In the genomic region with DNA sequence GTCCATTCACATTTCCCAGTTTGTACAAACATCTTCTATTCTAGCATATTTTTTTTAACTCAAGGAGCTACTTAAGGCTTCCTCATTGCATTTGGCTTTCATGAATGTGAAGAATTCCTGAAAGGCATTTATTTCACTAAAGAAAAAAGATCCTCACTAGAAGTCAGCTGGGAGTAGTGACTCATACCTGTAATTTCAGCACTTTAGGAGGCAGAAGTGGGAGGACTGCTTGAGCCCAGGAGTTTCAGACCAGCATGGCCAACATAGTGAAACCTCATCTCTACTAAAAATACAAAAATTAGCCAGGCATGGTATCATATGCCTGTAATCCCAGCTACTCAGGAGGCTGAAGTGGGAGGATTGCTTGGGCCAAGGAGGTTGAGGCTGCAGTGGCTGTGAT, we compare ENCODE assay signal across 15 cellular contexts. TPM values are rescaled to one million over a fixed set of nuclear protein-coding genes. Genes with fewer than 3 reads are reported as not detected.
A peak's percentile ranks its signal among the peaks of the same experiment; 100 is the strongest.
DNase-seq lines count a peak whose midpoint lies in the region; ATAC-seq and TF ChIP-seq lines count a peak whose summit lies in the region.
"Had no signal": no experiment of that assay in that cellular context is flagged by ENCODE, and none has a peak within 500 bp of the region (broad histone marks: within the 10 kb centered on the region; RNA-seq: fewer than 3 reads in every experiment).

No MANE protein-coding gene starts in this region.

- H3K36me3 Mint-ChIP-seq in naive thymus-derived CD8-positive, alpha-beta T cell: peaks cover 0 to 10% (median 2%) of the 10 kb centered on the region in 3 donors

- intact Hi-C loops in lower leg skin (cut with DNase I; ENCODE audit: low total_unique reads) (no loop called here), sigmoid colon (cut with DNase I) (no loop called here)

- H3K4me1 Mint-ChIP-seq in naive thymus-derived CD8-positive, alpha-beta T cell: no peaks in the 10 kb centered on the region
- H3K4me1 Mint-ChIP-seq: activated naive CD4-positive, alpha-beta T cell treated with anti-CD3 and anti-CD28 coated beads, Interleukin-2, amount 50 U/mL, for 24 hours had no signal

- H3K9me3 ChIP-seq in sigmoid colon: peaks cover 0 to 3% (median 0%) of the 10 kb centered on the region in 4 donors
- H3K9me3 ChIP-seq: colonic mucosa had no signal

- no peaks in the 10 kb centered on the region for H3K4me1 ChIP-seq in sigmoid colon
- H3K4me1 ChIP-seq: colonic mucosa had no signal

- no peaks in the 10 kb centered on the region for H3K27me3 ChIP-seq in sigmoid colon
- H3K27me3 ChIP-seq: BLaER1, colonic mucosa had no signal

- H3K4me3 ChIP-seq in fibroblast of pulmonary artery (replicated peaks; ENCODE audit: low read depth, low read length) (no peak overlapping the region), lower leg skin (ENCODE audit: low read depth, poor library complexity, severe bottlenecking) (no peak overlapping the region), sigmoid colon (no peak overlapping the region)
- H3K4me3 ChIP-seq: BLaER1, colonic mucosa had no signal

- H3K9me3 Mint-ChIP-seq in naive thymus-derived CD8-positive, alpha-beta T cell: peaks cover 0 to 9% (median 0%) of the 10 kb centered on the region in 9 donors
- H3K9me3 Mint-ChIP-seq: activated naive CD4-positive, alpha-beta T cell treated with anti-CD3 and anti-CD28 coated beads, Interleukin-2, amount 50 U/mL, for 24 hours had no signal

- no peak overlapping the region for H3K27ac ChIP-seq in sigmoid colon
- H3K27ac ChIP-seq: BLaER1, colonic mucosa had no signal

- no peak for TF ChIP-seq CTCF in fibroblast of pulmonary artery (IDR thresholded peaks at IDR 0.05; ENCODE audit: low read length, missing control alignments)
- no peak for TF ChIP-seq CTCF in lower leg skin (IDR thresholded peaks at IDR 0.05)
- no peak for TF ChIP-seq CTCF in sigmoid colon (IDR thresholded peaks at IDR 0.05)

- DNase-seq in fibroblast of pulmonary artery (ENCODE audit: low read depth): peak; percentile 8
- no peak for DNase-seq in naive thymus-derived CD8-positive, alpha-beta T cell
- DNase-seq in lower leg skin (ENCODE audit: low spot score in 2 of 2): no peak
- no peak for DNase-seq in NOMO-1 treated with dmso at 0.1 percent for 144 hours (lab: John Stamatoyannopoulos, UW; ENCODE audit: unreplicated experiment)
- DNase-seq in sigmoid colon: no peak
- DNase-seq: activated CD4-positive, alpha-beta T cell treated with anti-CD3 and anti-CD28 coated beads, Interleukin-2, amount 50 U/mL, for 4 hours; colonic mucosa; Karpas-422; left ventricle myocardium superior; NCI-H2107 had no signal

- TF ChIP-seq EP300 in sigmoid colon (IDR thresholded peaks at IDR 0.05): no peak

- no peak overlapping the region for H3K4me3 Mint-ChIP-seq in naive thymus-derived CD8-positive, alpha-beta T cell
- H3K4me3 Mint-ChIP-seq: activated naive CD4-positive, alpha-beta T cell treated with anti-CD3 and anti-CD28 coated beads, Interleukin-2, amount 50 U/mL, for 24 hours had no signal

- ATAC-seq in GM18502 (IDR thresholded peaks at IDR 0.05; ENCODE audit: poor library complexity, unreplicated experiment) (peak; percentile 72), GM21529 (IDR thresholded peaks at IDR 0.05; ENCODE audit: unreplicated experiment) (peak; percentile 69), HG03095 (IDR thresholded peaks at IDR 0.05; ENCODE audit: unreplicated experiment) (peak; percentile 64)
- no peak for ATAC-seq in naive thymus-derived CD8-positive, alpha-beta T cell
- ATAC-seq: left ventricle myocardium superior had no signal

- H3K27ac Mint-ChIP-seq in naive thymus-derived CD8-positive, alpha-beta T cell: no peak overlapping the region
- H3K27ac Mint-ChIP-seq: activated naive CD4-positive, alpha-beta T cell treated with anti-CD3 and anti-CD28 coated beads, Interleukin-2, amount 50 U/mL, for 24 hours had no signal

- H3K36me3 ChIP-seq in sigmoid colon: no peaks in the 10 kb centered on the region
- H3K36me3 ChIP-seq: BLaER1, colonic mucosa had no signal

- POLR2A ChIA-PET in naive thymus-derived CD8-positive, alpha-beta T cell (lab: Charles Lee): no interaction called here

- no peak for TF ChIP-seq POLR2A in lower leg skin (IDR thresholded peaks at IDR 0.05)
- TF ChIP-seq POLR2A in sigmoid colon (IDR thresholded peaks at IDR 0.05): no peak

- H3K27me3 Mint-ChIP-seq in naive thymus-derived CD8-positive, alpha-beta T cell: peaks cover 7 to 26% (median 17%) of the 10 kb centered on the region in 5 donors

RNA-seq across cellular contexts. Expression of a gene that starts 30.9 kb away (rescaled TPM):
- total RNA-seq in naive thymus-derived CD8-positive, alpha-beta T cell: 10 to 100 TPM; 62.1 to 65.4 TPM
- 10 to 100 TPM; 71.1 to 77.3 (median 72.5) TPM for polyA plus RNA-seq in naive thymus-derived CD8-positive, alpha-beta T cell
- total RNA-seq in lower leg skin (10 to 100 TPM; 31.9 to 50.9 (median 37.3) TPM), sigmoid colon (10 to 100 TPM; 53.5 to 79.8 (median 66.1) TPM)
- polyA plus RNA-seq in sigmoid colon: 10 to 100 TPM; 21.0 to 31.4 (median 25.0) TPM

Comparison
In these comparisons a context has a peak if more than half of its experiments do, and no peak if none do; other contexts are left out.
1. ATAC-seq: peak in GM18502 (single experiment), GM21529 (single experiment) and HG03095 (single experiment); none in naive thymus-derived CD8-positive, alpha-beta T cell (0 of 2).